Comparison of ENCODE assay signal across 1 cellular context in the genomic region with DNA sequence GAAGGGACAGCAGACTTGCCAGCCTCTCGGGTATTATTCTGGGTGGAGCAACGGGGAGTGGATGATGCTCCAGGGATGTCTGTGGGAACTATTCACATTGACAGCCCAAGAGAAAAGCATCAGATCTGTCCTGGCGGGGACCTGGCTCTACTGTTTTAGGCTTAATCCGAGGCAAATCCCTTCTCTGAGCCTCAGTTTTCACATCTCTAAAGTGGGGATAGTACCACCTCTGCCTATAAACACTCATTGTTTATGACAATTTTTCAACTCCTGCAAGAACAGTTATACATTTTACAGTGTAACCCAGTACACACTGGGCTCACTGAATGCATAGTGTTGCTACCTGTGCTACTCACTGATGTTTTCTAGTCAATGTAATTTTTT.
TF ChIP-seq lines count a peak whose summit lies in the region.

No MANE protein-coding gene starts in this region.

TF ChIP-seq in K562, 482 proteins besides CTCF, POLR2A, EP300 and RAD21:
- TF ChIP-seq BRD9 (IDR thresholded peaks at IDR 0.05; ENCODE audit: low read depth, partially characterized antibody) (no peak), KDM1A (IDR thresholded peaks at IDR 0.05) (peak; percentile 32 to 57; a peak in 1 of 4 replicates), SIX5 (IDR thresholded peaks at IDR 0.05; ENCODE audit: borderline replicate concordance in 1 of 2, insufficient read depth in 1 of 2, low read depth in 1 of 2, low read length in 2 of 2) (no peak), PRPF4 (IDR thresholded peaks at IDR 0.05; ENCODE audit: insufficient read depth, low read depth, low read length, poor library complexity, severe bottlenecking) (no peak), FOSL1 (tag; conservative IDR thresholded peaks at IDR 0.05) (no peak), ZNF274 (IDR thresholded peaks at IDR 0.05; ENCODE audit: borderline replicate concordance, low read depth, low read length) (no peak), HDAC1 (IDR thresholded peaks at IDR 0.05) (no peak), ZFPM2 (CRISPR knock-in tag; IDR thresholded peaks at IDR 0.05) (no peak), RBM25 (IDR thresholded peaks at IDR 0.05; ENCODE audit: low read depth, low read length, severe bottlenecking) (peak; percentile 97), ZNF282 (CRISPR knock-in tag; IDR thresholded peaks at IDR 0.05) (no peak), ZNF311 (CRISPR knock-in tag; IDR thresholded peaks at IDR 0.05) (no peak), BCOR (IDR thresholded peaks at IDR 0.05) (peak; percentile 77), ESRRB (CRISPR knock-in tag; IDR thresholded peaks at IDR 0.05; ENCODE audit: borderline replicate concordance) (no peak), SAFB (IDR thresholded peaks at IDR 0.05; ENCODE audit: borderline replicate concordance, low read depth, low read length) (no peak), TRIM25 (IDR thresholded peaks at IDR 0.05; ENCODE audit: borderline replicate concordance) (no peak), ZNF740 (CRISPR knock-in tag; IDR thresholded peaks at IDR 0.05) (no peak), ZNF740 (tag; IDR thresholded peaks at IDR 0.05) (no peak), POLR2H (tag; IDR thresholded peaks at IDR 0.05; ENCODE audit: low read depth) (no peak)
